1 cellular context compared by ENCODE assay signal in the genomic region with DNA sequence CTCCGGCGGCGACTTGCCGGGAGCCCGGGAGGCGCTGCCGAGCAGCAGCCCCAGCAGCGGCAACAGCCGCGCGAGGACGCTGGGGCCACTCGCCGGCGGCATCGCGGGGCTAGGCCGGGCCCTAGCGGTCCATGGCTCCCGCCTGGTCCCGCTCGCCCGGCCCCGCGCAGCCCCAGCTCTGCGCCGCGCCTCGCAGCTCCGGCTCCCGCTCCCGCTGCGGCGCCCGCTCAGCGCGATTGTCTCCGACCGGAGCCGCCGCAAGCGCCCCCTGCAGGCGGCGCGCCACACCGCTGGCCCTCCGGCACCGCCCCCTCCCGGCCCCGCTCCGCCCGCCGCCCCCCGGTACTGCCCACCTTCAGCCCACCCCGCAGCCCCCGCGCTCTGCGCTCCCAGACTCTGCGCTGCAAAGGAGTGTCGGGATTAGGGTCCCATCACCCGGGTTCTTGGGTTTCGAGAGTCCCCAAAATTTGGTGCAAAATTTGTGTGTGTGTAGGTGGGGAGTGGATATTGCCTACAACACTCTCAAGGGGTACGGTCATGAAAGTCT.
TF ChIP-seq lines count a peak whose summit lies in the region.

A gene (minus strand): TSS at position 241 of the 547 bp plus-strand sequence. CDS start 139 bp downstream, at position 102.

TF ChIP-seq in HepG2, 621 proteins besides CTCF, POLR2A, EP300 and RAD21 (continued from another document):
- TF ChIP-seq, protein P1, sequence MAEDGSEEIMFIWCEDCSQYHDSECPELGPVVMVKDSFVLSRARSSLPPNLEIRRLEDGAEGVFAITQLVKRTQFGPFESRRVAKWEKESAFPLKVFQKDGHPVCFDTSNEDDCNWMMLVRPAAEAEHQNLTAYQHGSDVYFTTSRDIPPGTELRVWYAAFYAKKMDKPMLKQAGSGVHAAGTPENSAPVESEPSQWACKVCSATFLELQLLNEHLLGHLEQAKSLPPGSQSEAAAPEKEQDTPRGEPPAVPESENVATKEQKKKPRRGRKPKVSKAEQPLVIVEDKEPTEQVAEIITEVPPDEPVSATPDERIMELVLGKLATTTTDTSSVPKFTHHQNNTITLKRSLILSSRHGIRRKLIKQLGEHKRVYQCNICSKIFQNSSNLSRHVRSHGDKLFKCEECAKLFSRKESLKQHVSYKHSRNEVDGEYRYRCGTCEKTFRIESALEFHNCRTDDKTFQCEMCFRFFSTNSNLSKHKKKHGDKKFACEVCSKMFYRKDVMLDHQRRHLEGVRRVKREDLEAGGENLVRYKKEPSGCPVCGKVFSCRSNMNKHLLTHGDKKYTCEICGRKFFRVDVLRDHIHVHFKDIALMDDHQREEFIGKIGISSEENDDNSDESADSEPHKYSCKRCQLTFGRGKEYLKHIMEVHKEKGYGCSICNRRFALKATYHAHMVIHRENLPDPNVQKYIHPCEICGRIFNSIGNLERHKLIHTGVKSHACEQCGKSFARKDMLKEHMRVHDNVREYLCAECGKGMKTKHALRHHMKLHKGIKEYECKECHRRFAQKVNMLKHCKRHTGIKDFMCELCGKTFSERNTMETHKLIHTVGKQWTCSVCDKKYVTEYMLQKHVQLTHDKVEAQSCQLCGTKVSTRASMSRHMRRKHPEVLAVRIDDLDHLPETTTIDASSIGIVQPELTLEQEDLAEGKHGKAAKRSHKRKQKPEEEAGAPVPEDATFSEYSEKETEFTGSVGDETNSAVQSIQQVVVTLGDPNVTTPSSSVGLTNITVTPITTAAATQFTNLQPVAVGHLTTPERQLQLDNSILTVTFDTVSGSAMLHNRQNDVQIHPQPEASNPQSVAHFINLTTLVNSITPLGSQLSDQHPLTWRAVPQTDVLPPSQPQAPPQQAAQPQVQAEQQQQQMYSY (CRISPR knock-in tag; IDR thresholded peaks at IDR 0.05): peak; percentile 46; the same call in 1 of the 2 replicates
- TF ChIP-seq, protein P2, sequence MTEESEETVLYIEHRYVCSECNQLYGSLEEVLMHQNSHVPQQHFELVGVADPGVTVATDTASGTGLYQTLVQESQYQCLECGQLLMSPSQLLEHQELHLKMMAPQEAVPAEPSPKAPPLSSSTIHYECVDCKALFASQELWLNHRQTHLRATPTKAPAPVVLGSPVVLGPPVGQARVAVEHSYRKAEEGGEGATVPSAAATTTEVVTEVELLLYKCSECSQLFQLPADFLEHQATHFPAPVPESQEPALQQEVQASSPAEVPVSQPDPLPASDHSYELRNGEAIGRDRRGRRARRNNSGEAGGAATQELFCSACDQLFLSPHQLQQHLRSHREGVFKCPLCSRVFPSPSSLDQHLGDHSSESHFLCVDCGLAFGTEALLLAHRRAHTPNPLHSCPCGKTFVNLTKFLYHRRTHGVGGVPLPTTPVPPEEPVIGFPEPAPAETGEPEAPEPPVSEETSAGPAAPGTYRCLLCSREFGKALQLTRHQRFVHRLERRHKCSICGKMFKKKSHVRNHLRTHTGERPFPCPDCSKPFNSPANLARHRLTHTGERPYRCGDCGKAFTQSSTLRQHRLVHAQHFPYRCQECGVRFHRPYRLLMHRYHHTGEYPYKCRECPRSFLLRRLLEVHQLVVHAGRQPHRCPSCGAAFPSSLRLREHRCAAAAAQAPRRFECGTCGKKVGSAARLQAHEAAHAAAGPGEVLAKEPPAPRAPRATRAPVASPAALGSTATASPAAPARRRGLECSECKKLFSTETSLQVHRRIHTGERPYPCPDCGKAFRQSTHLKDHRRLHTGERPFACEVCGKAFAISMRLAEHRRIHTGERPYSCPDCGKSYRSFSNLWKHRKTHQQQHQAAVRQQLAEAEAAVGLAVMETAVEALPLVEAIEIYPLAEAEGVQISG (CRISPR knock-in tag; IDR thresholded peaks at IDR 0.05): peak; percentile 54; the same call in 1 of the 2 replicates
- TF ChIP-seq ZNF563 (CRISPR knock-in tag; IDR thresholded peaks at IDR 0.05): peak; percentile 73; the same call in 1 of the 2 replicates
- 0 out of 2 replicates have a peak, but pooled peaks have one; percentile 57 for TF ChIP-seq ZNF263 (CRISPR knock-in tag; IDR thresholded peaks at IDR 0.05)
- TF ChIP-seq SP4 (CRISPR knock-in tag; IDR thresholded peaks at IDR 0.05): peak; percentile 66
- TF ChIP-seq ZFY (CRISPR knock-in tag; IDR thresholded peaks at IDR 0.05): peak; percentile 67
- no peak for TF ChIP-seq NCOA1 (CRISPR knock-in tag; IDR thresholded peaks at IDR 0.05)
- peak; percentile 53; the same call in 1 of the 2 replicates for TF ChIP-seq ZNF441 (CRISPR knock-in tag; IDR thresholded peaks at IDR 0.05; ENCODE audit: borderline replicate concordance)
- no peak for TF ChIP-seq SIN3B (IDR thresholded peaks at IDR 0.05; ENCODE audit: low read length)
- TF ChIP-seq ZSCAN12 (CRISPR knock-in tag; IDR thresholded peaks at IDR 0.05): no peak
- TF ChIP-seq, protein P3, sequence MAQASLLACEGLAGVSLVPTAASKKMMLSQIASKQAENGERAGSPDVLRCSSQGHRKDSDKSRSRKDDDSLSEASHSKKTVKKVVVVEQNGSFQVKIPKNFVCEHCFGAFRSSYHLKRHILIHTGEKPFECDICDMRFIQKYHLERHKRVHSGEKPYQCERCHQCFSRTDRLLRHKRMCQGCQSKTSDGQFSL (CRISPR knock-in tag; IDR thresholded peaks at IDR 0.05): no peak
- 0 out of 2 replicates have a peak, but pooled peaks have one; percentile 41 for TF ChIP-seq ZNF224 (CRISPR knock-in tag; IDR thresholded peaks at IDR 0.05)
- no peak for TF ChIP-seq SP1 (IDR thresholded peaks at IDR 0.05)
- TF ChIP-seq SP1 (CRISPR knock-in tag; IDR thresholded peaks at IDR 0.05): 0 out of 2 replicates have a peak, but pooled peaks have one; percentile 40
